In the genomic region with DNA sequence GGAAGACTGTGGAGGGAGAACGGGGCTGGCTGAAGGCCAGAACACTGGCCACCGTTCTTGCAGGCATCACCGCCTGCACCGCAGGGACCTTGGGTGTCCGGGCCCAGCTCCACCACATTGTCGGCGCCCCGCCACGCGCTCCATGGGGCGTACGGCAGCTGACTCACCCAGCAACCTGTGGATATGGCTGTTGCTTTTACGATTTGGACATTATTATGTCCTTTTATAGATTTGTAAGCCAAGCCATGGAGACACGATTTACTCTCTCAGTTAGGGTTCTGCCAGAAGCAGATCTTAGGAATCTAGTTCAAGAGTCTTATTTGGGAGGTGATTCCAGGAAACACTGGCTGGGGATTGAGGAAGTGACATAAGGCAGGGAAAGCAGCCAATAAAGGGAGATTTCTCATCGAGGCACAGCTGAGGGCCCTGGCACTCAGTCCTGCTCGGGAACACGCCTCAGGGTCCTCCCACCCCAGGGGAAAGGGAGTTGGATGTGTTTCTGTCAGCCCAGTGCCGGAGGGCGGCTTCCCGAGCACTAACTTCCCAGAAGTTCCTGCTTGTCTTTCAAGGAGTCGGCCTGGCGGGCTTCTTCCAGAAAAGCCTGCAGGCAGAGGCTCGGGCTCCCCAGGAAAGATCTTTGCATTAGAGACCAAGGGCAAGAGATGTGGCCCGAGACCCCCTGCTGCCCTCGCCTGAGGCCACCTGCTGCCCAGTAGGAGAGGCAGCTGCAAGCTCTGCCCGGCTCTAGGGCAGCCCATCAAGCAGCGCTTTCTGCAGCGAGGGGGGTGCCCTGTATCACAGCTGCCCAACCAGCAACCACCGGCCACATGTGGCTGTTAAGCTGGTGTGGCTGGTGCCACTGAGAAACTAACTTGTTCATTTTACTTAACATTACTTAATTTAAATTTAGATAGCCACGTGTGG, we compare ENCODE assay signal across 14 cellular contexts. TPM values are rescaled to one million over a fixed set of nuclear protein-coding genes. Genes with fewer than 3 reads are reported as not detected.
A peak's percentile ranks its signal among the peaks of the same experiment; 100 is the strongest.
DNase-seq lines count a peak whose midpoint lies in the region; ATAC-seq and TF ChIP-seq lines count a peak whose summit lies in the region.
"Had no signal": no experiment of that assay in that cellular context is flagged by ENCODE, and none has a peak within 500 bp of the region (broad histone marks: within the 10 kb centered on the region; RNA-seq: fewer than 3 reads in every experiment).

No MANE protein-coding gene starts in this region.

- H3K27ac ChIP-seq in esophagus muscularis mucosa (replicated peaks in 1 of 4) = peak overlapping the region; percentile 25 to 68 (median 47)
- H3K27ac ChIP-seq in mesenchymal stem cell (ENCODE audit: low read length, poor library complexity, severe bottlenecking) = no peak overlapping the region
- no peak overlapping the region for H3K27ac ChIP-seq in H9 (ENCODE audit: insufficient read length, low read depth, low read length)

- no peaks in the 10 kb centered on the region for H4K20me1 ChIP-seq in H9 (ENCODE audit: control insufficient read depth, insufficient read depth, insufficient read length)

- H3K4me3 ChIP-seq in MG63 (no peak overlapping the region), esophagus muscularis mucosa (peak overlapping the region; percentile 16 to 29 (median 24)), mesenchymal stem cell (ENCODE audit: insufficient read depth in 1 of 2, low read depth in 1 of 2, low read length in 2 of 2) (peak overlapping the region in 1 of 2 experiments; percentile 73)

- no peak for TF ChIP-seq CTCF in esophagus muscularis mucosa (IDR thresholded peaks at IDR 0.05)
- no peak for TF ChIP-seq CTCF in H9 (conservative IDR thresholded peaks at IDR 0.05)

- H3K18ac ChIP-seq in mesenchymal stem cell (ENCODE audit: low read depth in 1 of 2, low read length in 2 of 2) (no peak overlapping the region), H9 (ENCODE audit: insufficient read length, low read depth, low read length) (no peak overlapping the region)

- POLR2A ChIA-PET in T-cell (lab: Charles Lee) = no interaction called here

- H4K91ac ChIP-seq in mesenchymal stem cell (ENCODE audit: low read length) = no peak overlapping the region
- H4K91ac ChIP-seq in H9 (ENCODE audit: insufficient read length, low read depth, low read length) = no peak overlapping the region

- TF ChIP-seq EP300 in esophagus muscularis mucosa (IDR thresholded peaks at IDR 0.05) = peak; percentile 7

- H2BK15ac ChIP-seq in mesenchymal stem cell (ENCODE audit: low read depth, poor library complexity, severe bottlenecking) (no peak overlapping the region), H9 (ENCODE audit: low read depth, low read length) (no peak overlapping the region)

- H2BK12ac ChIP-seq in mesenchymal stem cell (ENCODE audit: low read length in 2 of 2) (no peak overlapping the region), H9 (ENCODE audit: insufficient read length, low read depth, low read length) (no peak overlapping the region)

- H3K36me3 ChIP-seq in MG63 (no peaks in the 10 kb centered on the region), esophagus muscularis mucosa (no peaks in the 10 kb centered on the region), mesenchymal stem cell (ENCODE audit: control insufficient read depth in 1 of 2, insufficient read depth in 2 of 2, low read depth in 1 of 2, low read length in 2 of 2) (no peaks in the 10 kb centered on the region)

- no peaks in the 10 kb centered on the region for H3K23me2 ChIP-seq in H9 (ENCODE audit: insufficient read length, low read depth, low read length, poor library complexity, severe bottlenecking)

- no peak overlapping the region for H2BK5ac ChIP-seq in mesenchymal stem cell (ENCODE audit: low read depth, low read length, poor library complexity, severe bottlenecking)
- H2BK5ac ChIP-seq in H9 (ENCODE audit: insufficient read length, low read length) = no peak overlapping the region

- H3K4me1 ChIP-seq in esophagus muscularis mucosa (peaks cover 6 to 36% (median 30%) of the 10 kb centered on the region in 4 donors), mesenchymal stem cell (ENCODE audit: control insufficient read depth, insufficient read depth, low read depth, low read length) (peaks cover 2% of the 10 kb centered on the region), H9 (ENCODE audit: insufficient read depth, low read length) (no peaks in the 10 kb centered on the region)

- no peaks in the 10 kb centered on the region for H3K9me3 Mint-ChIP-seq in T-helper 2 cell treated with Interferon-gamma antibody and Interleukin-4, amounts not matched to agents 5 μg/mL and 100 μg/mL, for 36 hours
- H3K9me3 Mint-ChIP-seq in H9 (no peaks in the 10 kb centered on the region), T-cell (peaks cover 0 to 3% (median 0%) of the 10 kb centered on the region in 3 donors)
- H3K9me3 Mint-ChIP-seq: activated T-cell treated with anti-CD3 and anti-CD28 coated beads, Interleukin-2, amount 50 U/mL, for 4 hours; CD8-positive, alpha-beta T cell had no signal

- WGBS in esophagus muscularis mucosa = 64% methylated on average over 26 of the region's 30 CpGs
- 96% methylated on average over 27 of the region's 30 CpGs for WGBS in mesenchymal stem cell
- no CpG with 5 or more reads among the region's 30 CpGs for WGBS in H9 (ENCODE audit: extremely low coverage, insufficient read length, low lambda C conversion rate)

- no peak overlapping the region for H2BK20ac ChIP-seq in H9 (ENCODE audit: low read depth, low read length, poor library complexity, severe bottlenecking)

- no peak for TF ChIP-seq POLR2A in esophagus muscularis mucosa (IDR thresholded peaks at IDR 0.05; ENCODE audit: low read depth)

- H3K14ac ChIP-seq in mesenchymal stem cell (ENCODE audit: low read length in 2 of 2) = no peak overlapping the region
- H3K14ac ChIP-seq in H9 (ENCODE audit: insufficient read depth, low read length) = no peak overlapping the region

- H2AK5ac ChIP-seq in mesenchymal stem cell (ENCODE audit: low read length, severe bottlenecking) (no peak overlapping the region), H9 (ENCODE audit: insufficient read length, low read length) (no peak overlapping the region)

- H3K79me1 ChIP-seq in mesenchymal stem cell (replicated peaks; ENCODE audit: low read length, poor library complexity, severe bottlenecking) (no peaks in the 10 kb centered on the region), H9 (ENCODE audit: insufficient read depth, low read depth, low read length, poor library complexity, severe bottlenecking) (no peaks in the 10 kb centered on the region)

- H3K79me2 ChIP-seq in H9 (ENCODE audit: insufficient read depth, low read length) = no peaks in the 10 kb centered on the region

- DNase-seq in MG63 (peak; percentile 70), esophagus muscularis mucosa (ENCODE audit: extremely low spot score) (peak; percentile 93), mesenchymal stem cell (no peak), superior temporal gyrus (ENCODE audit: extremely low spot score) (peak; percentile 24), H9 (no peak), occipital lobe (lab: John Stamatoyannopoulos, UW) (no peak), T-cell (no peak)
- no peak for DNase-seq in T-helper 2 cell treated with Interferon-gamma antibody and Interleukin-4, amounts not matched to agents 5 μg/mL and 100 μg/mL, for 36 hours (ENCODE audit: low spot score)
- DNase-seq: activated CD4-positive, alpha-beta T cell treated with anti-CD3 and anti-CD28 coated beads for 1 hour; activated T-cell treated with anti-CD3 and anti-CD28 coated beads, Interleukin-2, amount 50 U/mL, for 4 hours; CD8-positive, alpha-beta T cell; mesendoderm; NCI-H1694 treated with DMSO at 0.1 percent for 48 hours had no signal

- H3K4me3 Mint-ChIP-seq in T-helper 2 cell treated with Interferon-gamma antibody and Interleukin-4, amounts not matched to agents 5 μg/mL and 100 μg/mL, for 36 hours = no peak overlapping the region
- H3K4me3 Mint-ChIP-seq in H9 (no peak overlapping the region), T-cell (no peak overlapping the region)
- H3K4me3 Mint-ChIP-seq: activated T-cell treated with anti-CD3 and anti-CD28 coated beads, Interleukin-2, amount 50 U/mL, for 4 hours; CD8-positive, alpha-beta T cell had no signal

- H3K4me1 Mint-ChIP-seq in T-helper 2 cell treated with Interferon-gamma antibody and Interleukin-4, amounts not matched to agents 5 μg/mL and 100 μg/mL, for 36 hours (ENCODE audit: low read depth) = no peaks in the 10 kb centered on the region
- H3K4me1 Mint-ChIP-seq in H9 = peaks cover 2% of the 10 kb centered on the region in 2 experiments
- no peaks in the 10 kb centered on the region for H3K4me1 Mint-ChIP-seq in T-cell

- H3K27me3 ChIP-seq in MG63 (no peaks in the 10 kb centered on the region), esophagus muscularis mucosa (no peaks in the 10 kb centered on the region), mesenchymal stem cell (ENCODE audit: control insufficient read depth in 1 of 2, insufficient read depth in 1 of 2, low read length in 2 of 2) (peaks cover 9 to 20% of the 10 kb centered on the region in 2 experiments), H9 (ENCODE audit: insufficient read depth, low read length) (no peaks in the 10 kb centered on the region)

- peaks cover 2% of the 10 kb centered on the region for H3K27me3 Mint-ChIP-seq in T-helper 2 cell treated with Interferon-gamma antibody and Interleukin-4, amounts not matched to agents 5 μg/mL and 100 μg/mL, for 36 hours (ENCODE audit: low read depth)
- H3K27me3 Mint-ChIP-seq in H9 (ENCODE audit: low read depth) (no peaks in the 10 kb centered on the region), T-cell (no peaks in the 10 kb centered on the region)

- no peak overlapping the region for H3K56ac ChIP-seq in H9 (ENCODE audit: insufficient read length, low read depth, low read length)

- no peak overlapping the region for H3T11ph ChIP-seq in H9 (ENCODE audit: low read length)

- no peaks in the 10 kb centered on the region for H3K9me3 ChIP-seq in MG63
- H3K9me3 ChIP-seq in esophagus muscularis mucosa = no peaks in the 10 kb centered on the region
- peaks cover 2% of the 10 kb centered on the region for H3K9me3 ChIP-seq in mesenchymal stem cell (ENCODE audit: control insufficient read depth, low read length)
- H3K9me3 ChIP-seq in H9 (ENCODE audit: control insufficient read depth, low read depth, low read length) = no peaks in the 10 kb centered on the region

- no peak overlapping the region for H3K27ac Mint-ChIP-seq in T-helper 2 cell treated with Interferon-gamma antibody and Interleukin-4, amounts not matched to agents 5 μg/mL and 100 μg/mL, for 36 hours
- H3K27ac Mint-ChIP-seq in H9 = no peak overlapping the region
- H3K27ac Mint-ChIP-seq in T-cell = no peak overlapping the region
- H3K27ac Mint-ChIP-seq: CD8-positive, alpha-beta T cell; progenitor cell of endocrine pancreas had no signal

- no peaks in the 10 kb centered on the region for H3K36me3 Mint-ChIP-seq in T-helper 2 cell treated with Interferon-gamma antibody and Interleukin-4, amounts not matched to agents 5 μg/mL and 100 μg/mL, for 36 hours (ENCODE audit: low read depth)
- H3K36me3 Mint-ChIP-seq in H9 (ENCODE audit: insufficient read depth in 1 of 3, low read depth in 3 of 3) = peaks cover 42 to 78% (median 65%) of the 10 kb centered on the region in 3 experiments; a peak in 6 of 7 replicates
- no peaks in the 10 kb centered on the region for H3K36me3 Mint-ChIP-seq in T-cell
- H3K36me3 Mint-ChIP-seq: CD8-positive, alpha-beta T cell had no signal

- ATAC-seq in T-cell (replicated peaks in 1 of 4) = no peak
- ATAC-seq: activated T-cell treated with anti-CD3 and anti-CD28 coated beads, Interleukin-2, amount 50 U/mL, for 4 hours; CD8-positive, alpha-beta T cell had no signal

- H3K4me2 ChIP-seq in mesenchymal stem cell (ENCODE audit: low read length, poor library complexity, severe bottlenecking) = no peak overlapping the region
- H3K4me2 ChIP-seq in H9 (ENCODE audit: insufficient read depth, insufficient read length, low read length) = no peak overlapping the region

- H3K4ac ChIP-seq in mesenchymal stem cell (ENCODE audit: low read depth in 1 of 2, low read length in 2 of 2) = no peak overlapping the region
- no peak overlapping the region for H3K4ac ChIP-seq in H9 (ENCODE audit: low read depth, low read length)

- H4K5ac ChIP-seq in H9 (ENCODE audit: insufficient read length, low read depth, low read length) = no peak overlapping the region

- H4K8ac ChIP-seq in mesenchymal stem cell (ENCODE audit: low read length) (no peak overlapping the region), H9 (replicated peaks; ENCODE audit: insufficient read length, low read depth, low read length) (no peak overlapping the region)

- H3K23ac ChIP-seq in mesenchymal stem cell (ENCODE audit: low read length in 2 of 2) (no peak overlapping the region), H9 (ENCODE audit: insufficient read length, low read depth, low read length) (no peak overlapping the region)

- H3K9ac ChIP-seq in mesenchymal stem cell (ENCODE audit: low read length) (peak overlapping the region; percentile 19), H9 (ENCODE audit: extremely low read depth, insufficient read length, low read length) (no peak overlapping the region)

- H2BK120ac ChIP-seq in mesenchymal stem cell (ENCODE audit: low read depth, low read length) (no peak overlapping the region), H9 (ENCODE audit: low read depth, low read length, poor library complexity, severe bottlenecking) (no peak overlapping the region)

- intact Hi-C loops in esophagus muscularis mucosa (cut with DNase I) = no loop called here

- CTCF ChIA-PET in T-cell (lab: Charles Lee) = no interaction called here

- H2AFZ ChIP-seq in mesenchymal stem cell (ENCODE audit: low read depth, low read length) = no peak overlapping the region
- H2AFZ ChIP-seq in H9 (ENCODE audit: low read length) = no peak overlapping the region

RNA-seq across cellular contexts. Expression of a gene that starts 52.9 kb away (rescaled TPM):
- not detected in 2 replicates for total RNA-seq in MG63 (2014; rRNA removed; shearing (Covaris generic); ENCODE audit: low replicate concordance)
- total RNA-seq in esophagus muscularis mucosa = 1 to 10 TPM; 1.2 to 4.0 (median 2.3) TPM
- 16.9 TPM for polyA plus RNA-seq in mesenchymal stem cell (2013, experiment 1 of 2)
- polyA plus RNA-seq in mesenchymal stem cell (2013, experiment 2 of 2) = 16.6 TPM
- 71.6 and 73.1 TPM in 2 replicates for total RNA-seq in H9 (2021)
- 555 TPM for total RNA-seq in occipital lobe
- under 1 TPM in 3 of 5 donors, not detected in 2; 0.16 to 0.28 (median 0.20) TPM for total RNA-seq in T-cell
- total RNA-seq: CD8-positive, alpha-beta T cell had no signal

Comparison
In these comparisons a context has a peak if more than half of its experiments do, and no peak if none do; other contexts are left out.
1. DNase-seq: peak in MG63 (single experiment), esophagus muscularis mucosa (single experiment) and superior temporal gyrus (single experiment); none in mesenchymal stem cell (single experiment), T-helper 2 cell treated with Interferon-gamma antibody and Interleukin-4, amounts not matched to agents 5 μg/mL and 100 μg/mL, for 36 hours (single experiment), H9 (single experiment), occipital lobe (single experiment) and T-cell (0 of 34).
2. H3K27ac ChIP-seq: peak in esophagus muscularis mucosa (4 of 4); none in mesenchymal stem cell (single experiment) and H9 (single experiment).
3. RNA of a gene that starts 52.9 kb away (total RNA-seq): 555 TPM in occipital lobe (single experiment) and 71.6 to 73.1 TPM in H9; 1.2 to 4.0 TPM in esophagus muscularis mucosa, 0.16 to 0.28 TPM in T-cell and not detected in MG63; every median in the first group is over 10 times any median in the second.